In genomic region chr10:88318803-88319202, GRCh38 we compare ENCODE assay signal across 13 cellular contexts.
A peak's percentile ranks its signal among the peaks of the same experiment; 100 is the strongest.
DNase-seq lines count a peak whose midpoint lies in the region; ATAC-seq and TF ChIP-seq lines count a peak whose summit lies in the region.
"Had no signal": no experiment of that assay in that cellular context is flagged by ENCODE, and none has a peak within 500 bp of the region (broad histone marks: within the 10 kb centered on the region; RNA-seq: fewer than 3 reads in every experiment).

No MANE protein-coding gene starts in this region.

- peaks cover 43% of the 10 kb centered on the region for H3K36me3 Mint-ChIP-seq in activated CD8-positive, alpha-beta memory T cell treated with anti-CD3 and anti-CD28 coated beads, Interleukin-2, amount 10 ng/mL, durations not matched to agents 7 days and 5 days

- DNase-seq in stimulated activated CD4-positive, alpha-beta T cell treated with anti-CD3 and anti-CD28 coated beads, Interleukin-1b, Interleukin-23, amount 100 ng/mL, for 48 hours: peak; percentile 1
- no peak for DNase-seq in stimulated activated CD4-positive, alpha-beta T cell treated with anti-CD3 and anti-CD28 coated beads, Interleukin-12 subunit alpha, Interleukin-12 subunit beta, amount 100 ng/mL, for 4 hours
- DNase-seq in NAMALWA (ENCODE audit: low spot score) (peak; percentile 60), fibroblast of mammary gland (ENCODE audit: low read depth) (peak; percentile 6), NCI-H510A treated with DMSO at 0.1 percent for 48 hours (lab: John Stamatoyannopoulos, UW) (no peak)
- DNase-seq in effector CD8-positive, alpha-beta T cell (lab: John Stamatoyannopoulos, UW): no peak
- no peak for DNase-seq in activated CD8-positive, alpha-beta memory T cell treated with anti-CD3 and anti-CD28 coated beads, Interleukin-2, amount 10 ng/mL, durations not matched to agents 7 days and 5 days
- DNase-seq: anterior cingulate cortex; Calu3; naive thymus-derived CD8-positive, alpha-beta T cell; NCI-H1092; testis had no signal

- H3K27ac Mint-ChIP-seq in activated CD8-positive, alpha-beta memory T cell treated with anti-CD3 and anti-CD28 coated beads, Interleukin-2, amount 10 ng/mL, durations not matched to agents 7 days and 5 days: no peak overlapping the region
- H3K27ac Mint-ChIP-seq: naive thymus-derived CD8-positive, alpha-beta T cell had no signal

- peak; percentile 38 for TF ChIP-seq CTCF in fibroblast of mammary gland (conservative IDR thresholded peaks at IDR 0.05; ENCODE audit: control insufficient read depth, insufficient read depth, low read depth, low read length)

- H3K4me3 ChIP-seq in fibroblast of mammary gland (ENCODE audit: control insufficient read depth, low read depth, low read length): no peak overlapping the region
- H3K4me3 ChIP-seq: testis had no signal

- H3K27me3 Mint-ChIP-seq in activated CD8-positive, alpha-beta memory T cell treated with anti-CD3 and anti-CD28 coated beads, Interleukin-2, amount 10 ng/mL, durations not matched to agents 7 days and 5 days: no peaks in the 10 kb centered on the region
- H3K27me3 Mint-ChIP-seq: naive thymus-derived CD8-positive, alpha-beta T cell had no signal

- peaks cover 21% of the 10 kb centered on the region for H3K9me3 Mint-ChIP-seq in activated CD8-positive, alpha-beta memory T cell treated with anti-CD3 and anti-CD28 coated beads, Interleukin-2, amount 10 ng/mL, durations not matched to agents 7 days and 5 days (ENCODE audit: low read depth)

- no peak overlapping the region for H3K4me3 Mint-ChIP-seq in activated CD8-positive, alpha-beta memory T cell treated with anti-CD3 and anti-CD28 coated beads, Interleukin-2, amount 10 ng/mL, durations not matched to agents 7 days and 5 days
- H3K4me3 Mint-ChIP-seq: naive thymus-derived CD8-positive, alpha-beta T cell had no signal

- no peak for ATAC-seq in GM18867 (IDR thresholded peaks at IDR 0.05; ENCODE audit: unreplicated experiment)
- ATAC-seq in activated CD8-positive, alpha-beta memory T cell treated with anti-CD3 and anti-CD28 coated beads, Interleukin-2, amount 10 ng/mL, durations not matched to agents 7 days and 5 days: no peak
- ATAC-seq: naive thymus-derived CD8-positive, alpha-beta T cell had no signal

- CTCF ChIA-PET in activated CD8-positive, alpha-beta memory T cell treated with anti-CD3 and anti-CD28 coated beads, Interleukin-2, amount 10 ng/mL, durations not matched to agents 7 days and 5 days (lab: Charles Lee): no interaction called here

- H3K4me1 Mint-ChIP-seq in activated CD8-positive, alpha-beta memory T cell treated with anti-CD3 and anti-CD28 coated beads, Interleukin-2, amount 10 ng/mL, durations not matched to agents 7 days and 5 days: peaks cover under 1% of the 10 kb centered on the region

Comparison
In these comparisons a context has a peak if more than half of its experiments do, and no peak if none do; other contexts are left out.
1. DNase-seq: peak in stimulated activated CD4-positive, alpha-beta T cell treated with anti-CD3 and anti-CD28 coated beads, Interleukin-1b, Interleukin-23, amount 100 ng/mL, for 48 hours (single experiment), NAMALWA (single experiment) and fibroblast of mammary gland (single experiment); none in stimulated activated CD4-positive, alpha-beta T cell treated with anti-CD3 and anti-CD28 coated beads, Interleukin-12 subunit alpha, Interleukin-12 subunit beta, amount 100 ng/mL, for 4 hours (single experiment), effector CD8-positive, alpha-beta T cell (single experiment), activated CD8-positive, alpha-beta memory T cell treated with anti-CD3 and anti-CD28 coated beads, Interleukin-2, amount 10 ng/mL, durations not matched to agents 7 days and 5 days (single experiment) and NCI-H510A treated with DMSO at 0.1 percent for 48 hours (single experiment).